ENCODE assay signal across 25 cellular contexts in the genomic region with DNA sequence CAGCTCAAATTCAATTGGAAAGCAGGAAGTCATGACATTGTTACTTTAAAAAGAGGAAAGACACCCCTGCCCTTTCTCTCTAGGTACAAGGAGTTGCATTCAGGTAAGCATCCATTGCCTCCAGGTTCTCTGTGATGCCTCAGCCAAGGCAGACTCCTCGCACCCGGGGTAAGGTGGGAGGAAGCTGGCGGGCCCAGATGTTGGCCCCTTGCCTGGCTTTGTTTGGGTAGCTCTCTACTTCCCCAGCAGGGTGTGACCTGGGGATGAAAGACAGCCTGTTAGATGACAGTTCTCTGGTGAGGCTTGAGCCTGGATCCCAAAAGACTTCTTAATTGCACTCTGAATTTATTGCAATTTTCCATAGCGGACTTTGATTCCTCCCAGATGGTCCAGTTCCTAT.
"Had no signal": no experiment of that assay in that cellular context is flagged by ENCODE, and none has a peak within 500 bp of the region (broad histone marks: within the 10 kb centered on the region; RNA-seq: fewer than 3 reads in every experiment).

No MANE protein-coding gene starts in this region.

- H3K27me3 ChIP-seq: colonic mucosa, right atrium auricular region, stomach, tibial artery had no signal

- H3K4me1 Mint-ChIP-seq: stimulated activated naive B cell treated with anti-CD40 and anti-IgM and Interleukin-4, amounts not matched to agents 10 μg/mL and 1 μg/mL and 100 μg/mL, for 72 hours; T-helper 17 cell had no signal

- H2AFZ ChIP-seq: parathyroid adenoma had no signal

- H3K4me1 ChIP-seq: colonic mucosa had no signal

- H3K27ac Mint-ChIP-seq: activated naive CD8-positive, alpha-beta T cell; stimulated activated naive B cell treated with anti-CD40 and anti-IgM and Interleukin-4, amounts not matched to agents 10 μg/mL and 1 μg/mL and 100 μg/mL, for 72 hours; T-helper 17 cell had no signal

- H3K9ac ChIP-seq: parathyroid adenoma had no signal

- H3K36me3 ChIP-seq: colonic mucosa, left ventricle myocardium inferior, right atrium auricular region, stomach, tibial artery, WERI-Rb-1 had no signal

- H3K36me3 Mint-ChIP-seq: stimulated activated naive B cell treated with anti-CD40 and anti-IgM and Interleukin-4, amounts not matched to agents 10 μg/mL and 1 μg/mL and 100 μg/mL, for 72 hours had no signal

- DNase-seq: activated CD4-positive, alpha-beta T cell treated with anti-CD3 and anti-CD28 coated beads for 48 hours; activated CD4-positive, alpha-beta T cell treated with anti-CD3 and anti-CD28 coated beads, Interleukin-2, amount 50 U/mL, for 48 hours; activated CD8-positive, alpha-beta memory T cell treated with anti-CD3 and anti-CD28 coated beads for 24 hours; activated effector memory CD4-positive, alpha-beta T cell treated with Interleukin-2 at 50 U/mL for 16 hours; activated naive CD4-positive, alpha-beta T cell treated with Interleukin-2 at 50 U/mL for 16 hours; anterior cingulate cortex; cerebellar nuclear complex; colonic mucosa; effector CD8-positive, alpha-beta T cell; left ventricle myocardium inferior; nephron progenitor cell; nucleus accumbens; stimulated activated CD4-positive, alpha-beta T cell treated with anti-CD3 and anti-CD28 coated beads, Interleukin-15, amount 100 ng/mL, for 24 hours; stimulated activated CD4-positive, alpha-beta T cell treated with anti-CD3 and anti-CD28 coated beads, Interleukin-2, amount 100 ng/mL, for 24 hours; stimulated activated naive B cell treated with anti-CD40 and anti-IgM and Interleukin-4, amounts not matched to agents 10 μg/mL and 1 μg/mL and 100 μg/mL, for 72 hours; stomach; T-helper 17 cell; T1000; tibial artery; WERI-Rb-1 had no signal

- H3K79me2 ChIP-seq: parathyroid adenoma had no signal

- ATAC-seq: activated CD4-positive, CD25-positive, alpha-beta regulatory T cell treated with anti-CD3 and anti-CD28 coated beads, Interleukin-2, amount 50 U/mL, for 24 hours; stimulated activated naive B cell treated with anti-CD40 and anti-IgM and Interleukin-4, amounts not matched to agents 10 μg/mL and 1 μg/mL and 100 μg/mL, for 72 hours; T-helper 17 cell had no signal

- H3K4me2 ChIP-seq: smooth muscle cell had no signal

- H3K4me3 Mint-ChIP-seq: activated naive CD8-positive, alpha-beta T cell; nephron progenitor cell; stimulated activated naive B cell treated with anti-CD40 and anti-IgM and Interleukin-4, amounts not matched to agents 10 μg/mL and 1 μg/mL and 100 μg/mL, for 72 hours; T-helper 17 cell had no signal

- H3K9me3 ChIP-seq: colonic mucosa, right atrium auricular region, stomach, tibial artery had no signal

- H3K4me3 ChIP-seq: colonic mucosa, left ventricle myocardium inferior, right atrium auricular region, smooth muscle cell, stomach, tibial artery had no signal
